In genomic region chr13:94329277-94329676, GRCh38 we compare ENCODE assay signal across 14 cellular contexts.
DNase-seq lines count a peak whose midpoint lies in the region; FAIRE-seq and TF ChIP-seq lines count a peak whose summit lies in the region.
"Had no signal": no experiment of that assay in that cellular context is flagged by ENCODE, and none has a peak within 500 bp of the region (broad histone marks: within the 10 kb centered on the region; RNA-seq: fewer than 3 reads in every experiment).

No MANE protein-coding gene starts in this region.

- intact Hi-C loops in MCF 10A (cut with micrococcal nuclease) (no loop called here), breast epithelium (cut with DNase I; ENCODE audit: low total_unique reads) (no loop called here)

- no peak for DNase-seq in MCF 10A (ENCODE audit: unreplicated experiment)
- DNase-seq in breast epithelium (ENCODE audit: low spot score in 2 of 2) = no peak
- DNase-seq in coronary artery (ENCODE audit: low spot score) = no peak
- no peak for DNase-seq in mesothelial cell of epicardium (ENCODE audit: low spot score in 2 of 2, unreplicated experiment in 2 of 2)
- DNase-seq in urothelium cell line (ENCODE audit: low spot score) = no peak
- no peak for DNase-seq in GDM1 (lab: John Stamatoyannopoulos, UW)
- DNase-seq in NOMO-1 treated with DMSO at 0.1 percent for 48 hours (lab: John Stamatoyannopoulos, UW; ENCODE audit: unreplicated experiment) = no peak
- no peak for DNase-seq in activated CD4-positive, alpha-beta T cell treated with anti-CD3 and anti-CD28 coated beads, Interleukin-2, amount 10 ng/mL, durations not matched to agents 7 days and 5 days
- DNase-seq: activated CD4-positive, alpha-beta T cell treated with anti-CD3 and anti-CD28 coated beads, Interleukin-2, amount 50 U/mL, for 1 hour; activated gamma-delta T cell treated with Interleukin-2 at 50 U/mL for 16 hours; NCI-H1048; NCI-H524 treated with DMSO at 0.1 percent for 48 hours; stimulated activated CD8-positive, alpha-beta memory T cell treated with anti-CD3 and anti-CD28 coated beads, Interleukin-4, amount 100 ng/mL, for 48 hours had no signal

- H3K27ac ChIP-seq in breast epithelium (no peak overlapping the region), coronary artery (peak overlapping the region; percentile 10 to 65)
- H3K27ac ChIP-seq: SK-N-MC had no signal

- H3K4me3 Mint-ChIP-seq in MCF 10A (ENCODE audit: unreplicated experiment) (peak overlapping the region; percentile 21), mesothelial cell of epicardium (no peak overlapping the region)
- no peak overlapping the region for H3K4me3 Mint-ChIP-seq in activated CD4-positive, alpha-beta T cell treated with anti-CD3 and anti-CD28 coated beads, Interleukin-2, amount 10 ng/mL, durations not matched to agents 7 days and 5 days

- H3K36me3 ChIP-seq in breast epithelium = no peaks in the 10 kb centered on the region

- CTCF ChIA-PET in MCF 10A (lab: Yijun Ruan, JAX) = interaction anchor here (0.5 to 1.3 kb wide), 5 partner anchors 13 to 1362 kb away, joined by 3 to 4 read pairs (median 3); no protein-coding TSS in a partner anchor
- CTCF ChIA-PET in activated CD4-positive, alpha-beta T cell treated with anti-CD3 and anti-CD28 coated beads, Interleukin-2, amount 10 ng/mL, durations not matched to agents 7 days and 5 days (lab: Charles Lee) = interaction anchor here (0.8 to 1.1 kb wide), 2 partner anchors 9 to 15 kb away, joined by 3 read pairs; no protein-coding TSS in a partner anchor

- H3K4me1 ChIP-seq in breast epithelium = no peaks in the 10 kb centered on the region

- peak; percentile 32 for FAIRE-seq in urothelium cell line (lab: Jason Lieb, UNC)

- H3K36me3 Mint-ChIP-seq in MCF 10A (ENCODE audit: insufficient read depth, unreplicated experiment) (peaks cover 10% of the 10 kb centered on the region), mesothelial cell of epicardium (no peaks in the 10 kb centered on the region)
- peaks cover 22% of the 10 kb centered on the region for H3K36me3 Mint-ChIP-seq in activated CD4-positive, alpha-beta T cell treated with anti-CD3 and anti-CD28 coated beads, Interleukin-2, amount 10 ng/mL, durations not matched to agents 7 days and 5 days (ENCODE audit: low read depth)

- H3K9me3 Mint-ChIP-seq in MCF 10A (ENCODE audit: unreplicated experiment) (no peaks in the 10 kb centered on the region), mesothelial cell of epicardium (no peaks in the 10 kb centered on the region)
- peaks cover 20% of the 10 kb centered on the region for H3K9me3 Mint-ChIP-seq in activated CD4-positive, alpha-beta T cell treated with anti-CD3 and anti-CD28 coated beads, Interleukin-2, amount 10 ng/mL, durations not matched to agents 7 days and 5 days

- no peaks in the 10 kb centered on the region for H3K27me3 Mint-ChIP-seq in MCF 10A (ENCODE audit: insufficient read depth, unreplicated experiment)
- no peaks in the 10 kb centered on the region for H3K27me3 Mint-ChIP-seq in mesothelial cell of epicardium (ENCODE audit: low read depth)
- H3K27me3 Mint-ChIP-seq in activated CD4-positive, alpha-beta T cell treated with anti-CD3 and anti-CD28 coated beads, Interleukin-2, amount 10 ng/mL, durations not matched to agents 7 days and 5 days = peaks cover 26% of the 10 kb centered on the region

- no TSS peak for BruUV-seq in MCF 10A (replicated peaks; lab: Mats Ljungman, UMichigan)

- no peaks in the 10 kb centered on the region for H3K27me3 ChIP-seq in breast epithelium

- H3K9me3 ChIP-seq in breast epithelium = no peaks in the 10 kb centered on the region

- TF ChIP-seq POLR2A in breast epithelium (IDR thresholded peaks at IDR 0.05) = no peak

- H3K4me1 Mint-ChIP-seq in MCF 10A (ENCODE audit: insufficient read depth, unreplicated experiment) (peaks cover 18% of the 10 kb centered on the region), mesothelial cell of epicardium (peaks cover 73% of the 10 kb centered on the region)
- H3K4me1 Mint-ChIP-seq in activated CD4-positive, alpha-beta T cell treated with anti-CD3 and anti-CD28 coated beads, Interleukin-2, amount 10 ng/mL, durations not matched to agents 7 days and 5 days = peaks cover 66% of the 10 kb centered on the region

- H3K27ac Mint-ChIP-seq in MCF 10A (ENCODE audit: low read depth, unreplicated experiment) = peak overlapping the region; percentile 90
- peak overlapping the region; percentile 55 for H3K27ac Mint-ChIP-seq in mesothelial cell of epicardium
- H3K27ac Mint-ChIP-seq in activated CD4-positive, alpha-beta T cell treated with anti-CD3 and anti-CD28 coated beads, Interleukin-2, amount 10 ng/mL, durations not matched to agents 7 days and 5 days = no peak overlapping the region

- POLR2A ChIA-PET in MCF 10A (lab: Yijun Ruan, JAX) = interaction anchor here (0.6 to 3.4 kb wide), 10 partner anchors 12 to 1277 kb away, joined by 3 to 20 read pairs (median 6); no protein-coding TSS in a partner anchor
- POLR2A ChIA-PET in activated CD4-positive, alpha-beta T cell treated with anti-CD3 and anti-CD28 coated beads, Interleukin-2, amount 10 ng/mL, durations not matched to agents 7 days and 5 days (lab: Charles Lee) = no interaction called here

- H3K4me3 ChIP-seq in breast epithelium (peak overlapping the region in 1 of 3 donors; percentile 1), coronary artery (peak overlapping the region; percentile 49)
- H3K4me3 ChIP-seq: SK-N-MC had no signal

- no peak for TF ChIP-seq CTCF in MCF 10A (IDR thresholded peaks at IDR 0.05; ENCODE audit: unreplicated experiment)
- TF ChIP-seq CTCF in breast epithelium (IDR thresholded peaks at IDR 0.05) = no peak
- TF ChIP-seq CTCF in coronary artery (IDR thresholded peaks at IDR 0.05) = no peak
- no peak for TF ChIP-seq CTCF in mesothelial cell of epicardium (IDR thresholded peaks at IDR 0.05; ENCODE audit: unreplicated experiment)

Comparison
In these comparisons a context has a peak if more than half of its experiments do, and no peak if none do; other contexts are left out.
1. H3K27ac ChIP-seq: peak in coronary artery (2 of 2); none in breast epithelium (0 of 2).